Comparison of ENCODE assay signal across 23 cellular contexts in genomic region chr5:103035701-103036100, GRCh38.
"Had no signal": no experiment of that assay in that cellular context is flagged by ENCODE, and none has a peak within 500 bp of the region (broad histone marks: within the 10 kb centered on the region; RNA-seq: fewer than 3 reads in every experiment).

No MANE protein-coding gene starts in this region.

- H3K4me1 ChIP-seq: esophagus muscularis mucosa, gastrocnemius medialis, heart right ventricle, pancreas, spleen, testis, tibial nerve, upper lobe of right lung, vagina had no signal

- H3K27ac ChIP-seq: epithelial cell of prostate, esophagus muscularis mucosa, gastrocnemius medialis, heart right ventricle, pancreas, spleen, testis, tibial nerve, upper lobe of right lung, vagina had no signal

- H3K27ac Mint-ChIP-seq: dendritic cell treated with granulocyte-macrophage colony-stimulating factor and Interleukin-4, amounts not matched to agents 40 ng/mL and 50 ng/mL, for 4 days; effector memory CD8-positive, alpha-beta T cell; progenitor cell of endocrine pancreas; stimulated activated memory B cell treated with anti-CD40 and anti-IgM and Interleukin-4, amounts not matched to agents 10 μg/mL and 1 μg/mL and 100 μg/mL, for 72 hours; stimulated activated naive CD8-positive, alpha-beta T cell treated with anti-CD3 and anti-CD28 coated beads, Interleukin-15, Interleukin-2, amounts not matched to agents 100 ng/mL and 50 ng/mL, for 24 hours had no signal

- H3K4me3 ChIP-seq: esophagus muscularis mucosa, gastrocnemius medialis, heart right ventricle, mucosa of descending colon, pancreas, spleen, testis, tibial nerve, upper lobe of right lung, vagina had no signal

- H3K9me3 ChIP-seq: esophagus muscularis mucosa, gastrocnemius medialis, pancreas, testis, upper lobe of right lung, vagina had no signal

- H3K27me3 ChIP-seq: esophagus muscularis mucosa, gastrocnemius medialis, heart right ventricle, pancreas, spleen, testis, tibial nerve, upper lobe of right lung, vagina had no signal

- ATAC-seq: effector memory CD8-positive, alpha-beta T cell; mucosa of descending colon; naive thymus-derived CD8-positive, alpha-beta T cell; pancreas; stimulated activated memory B cell treated with anti-CD40 and anti-IgM and Interleukin-4, amounts not matched to agents 10 μg/mL and 1 μg/mL and 100 μg/mL, for 72 hours had no signal

- H3K36me3 ChIP-seq: pancreas, upper lobe of right lung, vagina had no signal

- DNase-seq: effector memory CD8-positive, alpha-beta T cell; gastrocnemius medialis; heart right ventricle; hypothalamus; kidney glomerular epithelial cell; mucosa of descending colon; naive thymus-derived CD8-positive, alpha-beta T cell; spleen; stimulated activated CD4-positive, alpha-beta T cell treated with anti-CD3 and anti-CD28 coated beads, Interleukin-15, amount 100 ng/mL, for 24 hours; stimulated activated CD4-positive, alpha-beta T cell treated with anti-CD3 and anti-CD28 coated beads, Interleukin-1b, Interleukin-23, amount 100 ng/mL, for 48 hours; stimulated activated CD4-positive, alpha-beta T cell treated with anti-CD3 and anti-CD28 coated beads, Interleukin-4, amount 100 ng/mL, for 24 hours; testis had no signal

- H3K4me1 Mint-ChIP-seq: naive thymus-derived CD8-positive, alpha-beta T cell; neural crest cell; stimulated activated memory B cell treated with anti-CD40 and anti-IgM and Interleukin-4, amounts not matched to agents 10 μg/mL and 1 μg/mL and 100 μg/mL, for 72 hours had no signal

- H3K4me3 Mint-ChIP-seq: dendritic cell treated with granulocyte-macrophage colony-stimulating factor and Interleukin-4, amounts not matched to agents 40 ng/mL and 50 ng/mL, for 4 days; effector memory CD8-positive, alpha-beta T cell; naive thymus-derived CD8-positive, alpha-beta T cell; neural crest cell; stimulated activated memory B cell treated with anti-CD40 and anti-IgM and Interleukin-4, amounts not matched to agents 10 μg/mL and 1 μg/mL and 100 μg/mL, for 72 hours; stimulated activated naive CD8-positive, alpha-beta T cell treated with anti-CD3 and anti-CD28 coated beads, Interleukin-15, Interleukin-2, amounts not matched to agents 100 ng/mL and 50 ng/mL, for 24 hours had no signal

- H3K9me3 Mint-ChIP-seq: effector memory CD8-positive, alpha-beta T cell; naive thymus-derived CD8-positive, alpha-beta T cell; stimulated activated memory B cell treated with anti-CD40 and anti-IgM and Interleukin-4, amounts not matched to agents 10 μg/mL and 1 μg/mL and 100 μg/mL, for 72 hours; stimulated activated naive CD8-positive, alpha-beta T cell treated with anti-CD3 and anti-CD28 coated beads, Interleukin-15, Interleukin-2, amounts not matched to agents 100 ng/mL and 50 ng/mL, for 24 hours had no signal

- H3K27me3 Mint-ChIP-seq: dendritic cell treated with granulocyte-macrophage colony-stimulating factor and Interleukin-4, amounts not matched to agents 40 ng/mL and 50 ng/mL, for 4 days; progenitor cell of endocrine pancreas; stimulated activated memory B cell treated with anti-CD40 and anti-IgM and Interleukin-4, amounts not matched to agents 10 μg/mL and 1 μg/mL and 100 μg/mL, for 72 hours; stimulated activated naive CD8-positive, alpha-beta T cell treated with anti-CD3 and anti-CD28 coated beads, Interleukin-15, Interleukin-2, amounts not matched to agents 100 ng/mL and 50 ng/mL, for 24 hours had no signal
